Comparison of ENCODE assay signal across 8 cellular contexts in the genomic region with DNA sequence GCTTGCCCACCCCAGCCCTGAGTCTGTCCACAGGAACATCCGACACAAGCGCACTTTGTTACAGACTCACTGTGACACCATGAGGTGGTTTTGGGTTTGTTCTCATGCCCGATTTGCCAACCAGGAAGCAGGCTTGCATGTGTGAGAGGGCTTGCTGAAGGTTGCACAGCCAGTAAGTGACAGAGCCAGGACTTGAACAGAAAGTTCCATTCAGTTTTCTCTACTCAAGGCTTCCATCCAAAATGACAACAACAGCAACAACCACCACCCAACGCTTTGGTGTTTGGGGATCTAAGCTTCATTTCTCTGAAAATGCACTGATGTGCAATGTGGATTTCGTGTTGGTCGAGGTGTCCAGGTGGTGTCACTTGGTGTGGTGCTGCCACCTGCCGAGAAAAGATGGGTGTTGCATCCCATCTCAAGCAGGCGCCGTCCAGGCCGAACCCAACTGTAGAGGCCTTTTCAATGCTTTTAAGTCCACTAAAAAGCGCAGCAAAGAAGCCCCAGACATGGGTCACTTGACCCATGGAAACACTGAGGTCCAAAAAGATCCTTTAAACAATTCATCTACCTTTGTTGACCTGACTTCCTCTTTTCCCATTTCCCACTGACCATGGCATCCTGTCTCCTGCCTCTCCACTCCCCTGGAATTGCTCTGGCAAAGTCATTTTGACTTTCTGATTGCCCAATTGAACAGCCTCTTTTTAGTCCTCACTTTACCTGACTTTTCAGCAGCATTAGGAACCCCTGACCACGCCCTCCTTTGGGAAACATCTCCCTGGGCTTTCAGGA. TPM values are rescaled to one million over a fixed set of nuclear protein-coding genes. Genes with fewer than 3 reads are reported as not detected.
DNase-seq lines count a peak whose midpoint lies in the region; ATAC-seq, FAIRE-seq and TF ChIP-seq lines count a peak whose summit lies in the region.

No MANE protein-coding gene starts in this region.

- peak; percentile 59 for ATAC-seq in GM19043 (IDR thresholded peaks at IDR 0.05; ENCODE audit: low read depth, unreplicated experiment)
- ATAC-seq in right cardiac atrium, result peak; percentile 77 to 79
- no peak for ATAC-seq in GM18870 (IDR thresholded peaks at IDR 0.05; ENCODE audit: unreplicated experiment)

- WGBS in right cardiac atrium, result 18% methylated on average over 12 of the region's 12 CpGs
- 13 to 20% (median 16%) methylated on average over 12 of the region's 12 CpGs for WGBS in small intestine, 3 donors

- no peak for FAIRE-seq in small intestine (lab: Jason Lieb, UNC)

- TF ChIP-seq CTCF in AG10803 (conservative IDR thresholded peaks at IDR 0.05; ENCODE audit: low read length), result peak; percentile 81

- H3K27ac ChIP-seq in right cardiac atrium (ENCODE audit: low read length) (no peak overlapping the region), small intestine (ENCODE audit: low read depth in 1 of 2, low read length in 1 of 2) (no peak overlapping the region)

- H3K27me3 ChIP-seq in right cardiac atrium (ENCODE audit: control insufficient read depth, insufficient read depth), result no peaks in the 10 kb centered on the region
- H3K27me3 ChIP-seq in small intestine (ENCODE audit: control insufficient read depth in 2 of 2, insufficient read depth in 2 of 2, low read length in 2 of 2), result no peaks in the 10 kb centered on the region

- intact Hi-C loops in right cardiac atrium (cut with DNase I), result loop anchor here (2.0 to 10.0 kb wide), 5 partner anchors 85 to 238 kb away; no protein-coding TSS in a partner anchor

- H3K4me1 ChIP-seq in right cardiac atrium (ENCODE audit: control insufficient read depth, insufficient read depth, low read length), result no peaks in the 10 kb centered on the region
- H3K4me1 ChIP-seq in small intestine (ENCODE audit: control insufficient read depth in 2 of 2, insufficient read depth in 1 of 2, low read depth in 1 of 2, low read length in 1 of 2), result no peaks in the 10 kb centered on the region

- H3K36me3 ChIP-seq in small intestine (ENCODE audit: control insufficient read depth in 2 of 2, insufficient read depth in 2 of 2, low read length in 2 of 2), result no peaks in the 10 kb centered on the region

- DNase-seq in AG10803 (ENCODE audit: low read depth) (peak; percentile 45), MV-4-11 (lab: John Stamatoyannopoulos, UW) (peak; percentile 51), T-helper 2 cell (peak; percentile 48 to 77 (median 64)), amniotic epithelial cell (ENCODE audit: low read depth) (peak; percentile 40), right cardiac atrium (peak; percentile 64 to 87 (median 85)), small intestine (peak; percentile 75)

- H3K4me3 ChIP-seq in AG10803 (ENCODE audit: low read length), result no peak overlapping the region
- no peak overlapping the region for H3K4me3 ChIP-seq in right cardiac atrium (ENCODE audit: low read length)
- H3K4me3 ChIP-seq in small intestine (ENCODE audit: low read depth in 1 of 2, low read length in 2 of 2), result no peak overlapping the region

- H3K9me3 ChIP-seq in right cardiac atrium (ENCODE audit: control insufficient read depth, low read length) (no peaks in the 10 kb centered on the region), small intestine (ENCODE audit: control insufficient read depth, low read depth) (no peaks in the 10 kb centered on the region)

RNA-seq across cellular contexts. Expression of a gene that starts 12.2 kb away (rescaled TPM):
- 10 to 100 TPM; 19.9 to 44.5 (median 38.2) TPM for total RNA-seq in right cardiac atrium
- 13.7 TPM for polyA plus RNA-seq in right cardiac atrium
- 1 to 10 TPM in 1 of 3 donors, under 1 TPM in 1, not detected in 1; 0.54 to 2.7 TPM for polyA plus RNA-seq in small intestine
